18 cellular contexts compared by ENCODE assay signal in genomic region chr4:93842512-93843252, GRCh38. TPM values are rescaled to one million over a fixed set of nuclear protein-coding genes. Genes with fewer than 3 reads are reported as not detected.
DNase-seq lines count a peak whose midpoint lies in the region; ATAC-seq, FAIRE-seq and TF ChIP-seq lines count a peak whose summit lies in the region.
"Had no signal": no experiment of that assay in that cellular context is flagged by ENCODE, and none has a peak within 500 bp of the region (broad histone marks: within the 10 kb centered on the region; RNA-seq: fewer than 3 reads in every experiment).

No MANE protein-coding gene starts in this region.

- H3K4me3 ChIP-seq in mucosa of descending colon (no peak overlapping the region), kidney (ENCODE audit: low read length in 2 of 2) (no peak overlapping the region)
- H3K4me3 ChIP-seq in naive thymus-derived CD4-positive, alpha-beta T cell (ENCODE audit: low read length), result no peak overlapping the region
- H3K4me3 ChIP-seq: heart right ventricle had no signal

- peak in 1 of 3 donors; percentile 30 for DNase-seq in mucosa of descending colon
- DNase-seq in cardiac septum (ENCODE audit: low spot score), result no peak
- no peak for DNase-seq in naive thymus-derived CD4-positive, alpha-beta T cell
- no peak for DNase-seq in kidney
- no peak for DNase-seq in RWPE1 (ENCODE audit: low spot score)
- DNase-seq: HCEC 1CT, heart right ventricle, left ventricle myocardium superior, NCI-H2227 treated with DMSO at 0.1 percent for 48 hours, OCI-M1 had no signal

- H3K27ac ChIP-seq in naive thymus-derived CD4-positive, alpha-beta T cell (ENCODE audit: low read depth, low read length), result no peak overlapping the region
- H3K27ac ChIP-seq in kidney (ENCODE audit: low read depth in 2 of 2, low read length in 2 of 2) (no peak overlapping the region), RWPE1 (no peak overlapping the region)
- H3K27ac ChIP-seq: epithelial cell of prostate, heart right ventricle had no signal

- no peak for FAIRE-seq in kidney (lab: Jason Lieb, UNC)
- FAIRE-seq: GM12891 had no signal

- H3K4me1 Mint-ChIP-seq in naive thymus-derived CD4-positive, alpha-beta T cell, result no peaks in the 10 kb centered on the region

- peaks cover 11% of the 10 kb centered on the region for H3K4me1 ChIP-seq in mucosa of descending colon (ENCODE audit: low read depth)
- H3K4me1 ChIP-seq in naive thymus-derived CD4-positive, alpha-beta T cell (ENCODE audit: control insufficient read depth in 2 of 2, insufficient read depth in 2 of 2, low read length in 2 of 2), result no peaks in the 10 kb centered on the region
- no peaks in the 10 kb centered on the region for H3K4me1 ChIP-seq in kidney (ENCODE audit: control insufficient read depth in 1 of 2, insufficient read depth in 1 of 2, low read depth in 1 of 2, low read length in 2 of 2)

- ATAC-seq in GM18909 (IDR thresholded peaks at IDR 0.05; ENCODE audit: poor library complexity, unreplicated experiment), result peak; percentile 83
- peak; percentile 76 for ATAC-seq in HG02588 (IDR thresholded peaks at IDR 0.05; ENCODE audit: unreplicated experiment)
- ATAC-seq in HG03558 (IDR thresholded peaks at IDR 0.05; ENCODE audit: extremely low read depth, unreplicated experiment), result peak; percentile 57
- ATAC-seq in mucosa of descending colon, result peak; percentile 92
- no peak for ATAC-seq in naive thymus-derived CD4-positive, alpha-beta T cell
- ATAC-seq: activated CD4-positive, CD25-positive, alpha-beta regulatory T cell treated with anti-CD3 and anti-CD28 coated beads, Interleukin-2, amount 50 U/mL, for 24 hours; heart right ventricle; left ventricle myocardium superior had no signal

- H3K27me3 ChIP-seq in naive thymus-derived CD4-positive, alpha-beta T cell (ENCODE audit: control insufficient read depth in 2 of 2, insufficient read depth in 2 of 2, low read length in 2 of 2), result no peaks in the 10 kb centered on the region

- POLR2A ChIA-PET in naive thymus-derived CD4-positive, alpha-beta T cell (lab: Charles Lee), result no interaction called here
- POLR2A ChIA-PET in RWPE1 (lab: Yijun Ruan, JAX; ENCODE audit: low non-redundant PET), result no interaction called here

- peaks cover 0 to 16% (median 5%) of the 10 kb centered on the region in 11 donors for H3K9me3 Mint-ChIP-seq in naive thymus-derived CD4-positive, alpha-beta T cell

- no peak overlapping the region for H3K9ac ChIP-seq in kidney (ENCODE audit: low read length in 2 of 2)

- no peaks in the 10 kb centered on the region for H3K36me3 Mint-ChIP-seq in naive thymus-derived CD4-positive, alpha-beta T cell

- intact Hi-C loops in mucosa of descending colon (cut with DNase I, micrococcal nuclease) (no loop called here), cardiac septum (cut with DNase I) (no loop called here), kidney (cut with DNase I) (no loop called here)
- intact Hi-C loops in naive thymus-derived CD4-positive, alpha-beta T cell (cut with micrococcal nuclease), result no loop called here

- H3K27me3 Mint-ChIP-seq in naive thymus-derived CD4-positive, alpha-beta T cell, result peaks cover 0 to 32% (median 12%) of the 10 kb centered on the region in 5 donors

- CTCF ChIA-PET in naive thymus-derived CD4-positive, alpha-beta T cell (lab: Charles Lee), result no interaction called here
- CTCF ChIA-PET in RWPE1 (lab: Yijun Ruan, JAX), result interaction anchor here (0.7 kb wide), 1 partner anchor 295 kb away, joined by 3 read pairs; no protein-coding TSS in a partner anchor

- H3K36me3 ChIP-seq in mucosa of descending colon (ENCODE audit: low read depth), result no peaks in the 10 kb centered on the region
- H3K36me3 ChIP-seq in naive thymus-derived CD4-positive, alpha-beta T cell (ENCODE audit: control insufficient read depth in 2 of 3, insufficient read depth in 3 of 3, low read length in 3 of 3), result no peaks in the 10 kb centered on the region
- H3K36me3 ChIP-seq in kidney (ENCODE audit: control insufficient read depth in 1 of 2, insufficient read depth in 2 of 2, low read length in 2 of 2), result no peaks in the 10 kb centered on the region
- H3K36me3 ChIP-seq: heart right ventricle had no signal

- no peak overlapping the region for H3K27ac Mint-ChIP-seq in naive thymus-derived CD4-positive, alpha-beta T cell

- H3K9me3 ChIP-seq in mucosa of descending colon (no peaks in the 10 kb centered on the region), kidney (ENCODE audit: control insufficient read depth in 1 of 2, low read length in 2 of 2) (no peaks in the 10 kb centered on the region)
- H3K9me3 ChIP-seq in naive thymus-derived CD4-positive, alpha-beta T cell (ENCODE audit: control insufficient read depth in 2 of 3, low read length in 3 of 3), result no peaks in the 10 kb centered on the region
- H3K9me3 ChIP-seq: heart right ventricle had no signal

- TF ChIP-seq CTCF in mucosa of descending colon (IDR thresholded peaks at IDR 0.05) (no peak), kidney (IDR thresholded peaks at IDR 0.05; ENCODE audit: borderline replicate concordance, extremely low read depth, insufficient read depth) (no peak), RWPE1 (conservative IDR thresholded peaks at IDR 0.05; ENCODE audit: low read depth) (no peak)

- H3K4me3 Mint-ChIP-seq in naive thymus-derived CD4-positive, alpha-beta T cell, result no peak overlapping the region

RNA-seq across cellular contexts. Expression of gene ATOH1, which starts 14.1 kb away (rescaled TPM):
- total RNA-seq in mucosa of descending colon, result 10 to 100 TPM; 14.0 to 75.1 (median 43.9) TPM
- total RNA-seq in cardiac septum, result not detected
- total RNA-seq in naive thymus-derived CD4-positive, alpha-beta T cell, result not detected
- not detected for polyA plus RNA-seq in naive thymus-derived CD4-positive, alpha-beta T cell
- not detected for total RNA-seq in kidney
- not detected for polyA plus RNA-seq in kidney (ENCODE audit: insufficient read depth, low read depth, low replicate concordance)
- total RNA-seq: heart right ventricle, M059J, subcutaneous adipose tissue had no signal
- polyA plus RNA-seq: heart right ventricle had no signal

Comparison
In these comparisons a context has a peak if more than half of its experiments do, and no peak if none do; other contexts are left out.
1. RNA of gene ATOH1, which starts 14.1 kb away (total RNA-seq): 14.0 to 75.1 TPM in mucosa of descending colon; not detected in cardiac septum (single experiment), not detected in naive thymus-derived CD4-positive, alpha-beta T cell and not detected in kidney (single experiment); every median in the first group is over 10 times any median in the second.